In the genomic region with DNA sequence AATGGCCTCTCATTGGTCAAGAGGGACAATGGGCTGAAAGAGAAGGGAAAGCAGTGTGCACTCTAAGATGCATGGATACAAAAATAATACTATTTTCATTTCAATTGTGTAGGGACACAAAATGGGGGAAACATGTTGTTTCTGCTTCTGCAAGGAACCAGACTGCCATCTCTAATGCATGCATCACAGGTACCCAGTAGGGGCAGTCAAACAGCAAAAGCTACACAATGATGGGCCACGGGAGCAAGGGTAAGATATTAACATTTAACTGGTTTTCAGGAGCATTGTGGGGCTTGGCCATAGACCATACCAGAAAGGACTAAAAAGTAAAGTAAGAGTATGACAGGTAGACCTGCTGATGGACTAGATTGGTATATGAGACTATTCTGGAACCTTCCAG, we compare ENCODE assay signal across 15 cellular contexts.
DNase-seq lines count a peak whose midpoint lies in the region; ATAC-seq, FAIRE-seq and TF ChIP-seq lines count a peak whose summit lies in the region.
"Had no signal": no experiment of that assay in that cellular context is flagged by ENCODE, and none has a peak within 500 bp of the region (broad histone marks: within the 10 kb centered on the region; RNA-seq: fewer than 3 reads in every experiment).

No MANE protein-coding gene starts in this region.

- no peak overlapping the region for H2BK120ac ChIP-seq in H9 (ENCODE audit: low read depth, low read length, poor library complexity, severe bottlenecking)
- no peak overlapping the region for H2BK120ac ChIP-seq in H1 (replicated peaks; ENCODE audit: low read depth, low read length)
- H2BK120ac ChIP-seq in mesendoderm (ENCODE audit: low read depth, low read length): no peak overlapping the region

- H2AFZ ChIP-seq in H9 (ENCODE audit: low read length): no peak overlapping the region
- no peak overlapping the region for H2AFZ ChIP-seq in H1 (ENCODE audit: low read length)
- H2AFZ ChIP-seq: GM23248 had no signal

- TF ChIP-seq EP300 in H1 (IDR thresholded peaks at IDR 0.05; ENCODE audit: borderline replicate concordance in 1 of 2, low read depth in 2 of 2, low read length in 2 of 2): no peak

- H3K9me3 ChIP-seq in BLaER1: peaks cover 30% of the 10 kb centered on the region
- no peaks in the 10 kb centered on the region for H3K9me3 ChIP-seq in H9 (ENCODE audit: control insufficient read depth, low read depth, low read length)
- 0 out of 4 replicates have a peak, but pooled peaks cover 0 to 4% of the 10 kb centered on the region in 2 experiments for H3K9me3 ChIP-seq in H1 (ENCODE audit: insufficient read depth in 2 of 2, low read depth in 1 of 2, low read length in 1 of 2)

- peak in 1 of 2 experiments; percentile 35; a peak in 2 of 4 replicates for TF ChIP-seq RAD21 in H1 (IDR thresholded peaks at IDR 0.05 in 1 of 2, conservative IDR thresholded peaks at IDR 0.05 in 1 of 2; ENCODE audit: low read depth in 2 of 2, low read length in 2 of 2)

- H3K9me3 Mint-ChIP-seq in H9: peaks cover 16 to 22% of the 10 kb centered on the region in 2 experiments

- H2BK5ac ChIP-seq in H9 (ENCODE audit: insufficient read length, low read length) (no peak overlapping the region), H1 (ENCODE audit: low read depth, low read length) (no peak overlapping the region), mesendoderm (ENCODE audit: low read length) (no peak overlapping the region)

- H3K4ac ChIP-seq in H9 (ENCODE audit: low read depth, low read length): no peak overlapping the region
- no peak overlapping the region for H3K4ac ChIP-seq in H1 (replicated peaks; ENCODE audit: insufficient read length, low read depth, low read length)
- H3K4ac ChIP-seq in mesendoderm (ENCODE audit: low read depth, low read length): no peak overlapping the region

- no peak overlapping the region for H3K14ac ChIP-seq in H9 (ENCODE audit: insufficient read depth, low read length)
- H3K14ac ChIP-seq in H1 (ENCODE audit: insufficient read length): no peak overlapping the region

- H4K5ac ChIP-seq in H9 (ENCODE audit: insufficient read length, low read depth, low read length) (no peak overlapping the region), H1 (ENCODE audit: insufficient read length, low read depth, low read length) (no peak overlapping the region), mesendoderm (ENCODE audit: low read length) (no peak overlapping the region)

- H2BK15ac ChIP-seq in H9 (ENCODE audit: low read depth, low read length) (no peak overlapping the region), H1 (ENCODE audit: low read length) (no peak overlapping the region), mesendoderm (replicated peaks; ENCODE audit: low read depth) (no peak overlapping the region)

- H3K18ac ChIP-seq in H9 (ENCODE audit: insufficient read length, low read depth, low read length) (no peak overlapping the region), H1 (ENCODE audit: extremely low read depth, low read length) (no peak overlapping the region), mesendoderm (ENCODE audit: low read length) (no peak overlapping the region)

- H3K27me3 ChIP-seq in BLaER1 (no peaks in the 10 kb centered on the region), H9 (ENCODE audit: insufficient read depth, low read length) (no peaks in the 10 kb centered on the region), H1 (replicated peaks in 1 of 4; ENCODE audit: control insufficient read depth in 3 of 4, extremely low read depth in 1 of 4, insufficient read depth in 3 of 4, low read length in 3 of 4) (no peaks in the 10 kb centered on the region), mesendoderm (ENCODE audit: insufficient read depth, low read length, poor library complexity) (no peaks in the 10 kb centered on the region)
- H3K27me3 ChIP-seq: BLaER1 treated with 17β-estradiol and CSF1 and Interleukin-3, amounts not matched to agents 10 nM and 100 nM had no signal

- H2AK5ac ChIP-seq in H9 (ENCODE audit: insufficient read length, low read length): no peak overlapping the region
- no peak overlapping the region for H2AK5ac ChIP-seq in H1 (ENCODE audit: low read depth, low read length)
- H2AK5ac ChIP-seq in mesendoderm (ENCODE audit: low read length): no peak overlapping the region

- no peaks in the 10 kb centered on the region for H3K36me3 ChIP-seq in BLaER1
- H3K36me3 ChIP-seq in H1 (ENCODE audit: control insufficient read depth in 2 of 4, insufficient read depth in 4 of 4, low read length in 3 of 4): no peaks in the 10 kb centered on the region
- H3K36me3 ChIP-seq in mesendoderm (ENCODE audit: control insufficient read depth, insufficient read depth, low read length): no peaks in the 10 kb centered on the region
- H3K36me3 ChIP-seq: BLaER1 treated with 17β-estradiol and CSF1 and Interleukin-3, amounts not matched to agents 10 nM and 100 nM had no signal

- TF ChIP-seq CTCF in H9 (conservative IDR thresholded peaks at IDR 0.05): peak; percentile 48
- TF ChIP-seq CTCF in H1 (IDR thresholded peaks at IDR 0.05; ENCODE audit: control extremely low read depth in 1 of 3, insufficient read depth in 1 of 3, low read depth in 1 of 3, low read length in 3 of 3): peak in 2 of 3 experiments; percentile 20 to 38; a peak in 2 of 4 replicates

- H3K23ac ChIP-seq in H9 (ENCODE audit: insufficient read length, low read depth, low read length) (no peak overlapping the region), H1 (ENCODE audit: insufficient read length) (no peak overlapping the region), mesendoderm (ENCODE audit: low read length) (no peak overlapping the region)

- H3K4me1 Mint-ChIP-seq in H9: 0 out of 4 replicates have a peak, but pooled peaks cover 0 to 3% of the 10 kb centered on the region in 2 experiments

- no CpG with 5 or more reads among the region's 1 CpG for whole genome bisulfite sequencing in H9 (ENCODE audit: extremely low coverage, insufficient read length, low lambda C conversion rate)
- 77% methylated on average over 1 of the region's 1 CpG; no CpG with 5 or more reads in 1 of the 2 experiments for WGBS in H1 (ENCODE audit: extremely low coverage in 1 of 2, insufficient coverage in 1 of 2, insufficient read length in 1 of 2, insufficient replicate concordance in 2 of 2, low coverage in 1 of 2, low lambda C conversion rate in 2 of 2, missing lambda C conversion rate in 1 of 2), 2 experiments
- WGBS in mesendoderm (ENCODE audit: extremely low coverage, insufficient coverage, low lambda C conversion rate): no CpG with 5 or more reads among the region's 1 CpG

- POLR2A ChIA-PET in H1 (lab: Charles Lee; ENCODE audit: partially characterized antibody): no interaction called here

- peak overlapping the region; percentile 8; the same call in 1 of the 2 replicates for H3K27ac ChIP-seq in BLaER1
- H3K27ac ChIP-seq in H9 (ENCODE audit: insufficient read length, low read depth, low read length): no peak overlapping the region
- H3K27ac ChIP-seq in H1 (ENCODE audit: low read depth, low read length): no peak overlapping the region
- H3K27ac ChIP-seq in mesendoderm (ENCODE audit: low read depth, low read length): no peak overlapping the region
- H3K27ac ChIP-seq: BLaER1 treated with 17β-estradiol and CSF1 and Interleukin-3, amounts not matched to agents 10 nM and 100 nM; GM23248 had no signal

- no peak overlapping the region for H2BK12ac ChIP-seq in H9 (ENCODE audit: insufficient read length, low read depth, low read length)
- H2BK12ac ChIP-seq in H1 (ENCODE audit: low read depth, low read length): no peak overlapping the region

- H3K4me2 ChIP-seq in BLaER1 (peak overlapping the region; percentile 54; the same call in 1 of the 2 replicates), H9 (ENCODE audit: insufficient read depth, insufficient read length, low read length) (no peak overlapping the region), H1 (ENCODE audit: insufficient read depth in 1 of 2, low read depth in 2 of 2, low read length in 2 of 2) (no peak overlapping the region), mesendoderm (ENCODE audit: low read length) (no peak overlapping the region)

- H3K9ac ChIP-seq in BLaER1 (no peak overlapping the region), H9 (ENCODE audit: extremely low read depth, insufficient read length, low read length) (no peak overlapping the region), H1 (replicated peaks in 1 of 4; ENCODE audit: extremely low read depth in 1 of 4, low read depth in 3 of 4, low read length in 3 of 4) (no peak overlapping the region), mesendoderm (ENCODE audit: low read length) (no peak overlapping the region)
- H3K9ac ChIP-seq: BLaER1 treated with 17β-estradiol and CSF1 and Interleukin-3, amounts not matched to agents 10 nM and 100 nM; GM23248 had no signal

- H3K79me1 ChIP-seq in H9 (ENCODE audit: insufficient read depth, low read depth, low read length, poor library complexity, severe bottlenecking): no peaks in the 10 kb centered on the region
- H3K79me1 ChIP-seq in H1 (ENCODE audit: low read depth, low read length): no peaks in the 10 kb centered on the region
- H3K79me1 ChIP-seq in mesendoderm (ENCODE audit: low read length): no peaks in the 10 kb centered on the region

- no peak overlapping the region for H3K4me3 ChIP-seq in BLaER1
- H3K4me3 ChIP-seq in H1 (ENCODE audit: extremely low read depth in 1 of 4, insufficient read depth in 2 of 4, low read depth in 3 of 4, low read length in 4 of 4): no peak overlapping the region
- H3K4me3 ChIP-seq in mesendoderm (ENCODE audit: low read length): no peak overlapping the region
- H3K4me3 ChIP-seq: GM23248 had no signal

- no peak overlapping the region for H3T11ph ChIP-seq in H9 (ENCODE audit: low read length)

- H2BK20ac ChIP-seq in H9 (ENCODE audit: low read depth, low read length, poor library complexity, severe bottlenecking): no peak overlapping the region
- no peak overlapping the region for H2BK20ac ChIP-seq in H1 (ENCODE audit: low read length)

- H3K79me2 ChIP-seq in H9 (ENCODE audit: insufficient read depth, low read length) (no peaks in the 10 kb centered on the region), H1 (ENCODE audit: control insufficient read depth in 1 of 2, insufficient read depth in 2 of 2, low read length in 2 of 2) (no peaks in the 10 kb centered on the region), mesendoderm (ENCODE audit: control insufficient read depth, insufficient read depth, low read length) (no peaks in the 10 kb centered on the region)

- H3K23me2 ChIP-seq in H9 (ENCODE audit: insufficient read length, low read depth, low read length, poor library complexity, severe bottlenecking): no peaks in the 10 kb centered on the region
- no peaks in the 10 kb centered on the region for H3K23me2 ChIP-seq in H1 (ENCODE audit: low read depth, low read length)

- CTCF ChIA-PET in H1 (lab: Charles Lee; ENCODE audit: partially characterized antibody): interaction anchor here (0.6 to 1.9 kb wide), 5 partner anchors 9 to 83 kb away, joined by 3 to 5 read pairs (median 3); no protein-coding TSS in a partner anchor

- no peak for FAIRE-seq in H1 (lab: Jason Lieb, UNC)

- H3K27ac Mint-ChIP-seq in H9: no peak overlapping the region
- H3K27ac Mint-ChIP-seq: CD4-positive, alpha-beta T cell had no signal

- peaks cover 18% of the 10 kb centered on the region for H3K4me1 ChIP-seq in BLaER1
- no peaks in the 10 kb centered on the region for H3K4me1 ChIP-seq in H9 (ENCODE audit: insufficient read depth, low read length)
- no peaks in the 10 kb centered on the region for H3K4me1 ChIP-seq in H1 (replicated peaks in 1 of 4; ENCODE audit: control insufficient read depth in 3 of 4, insufficient read depth in 4 of 4, low read length in 3 of 4)
- no peaks in the 10 kb centered on the region for H3K4me1 ChIP-seq in mesendoderm (ENCODE audit: control insufficient read depth, low read depth, low read length)

- H3K27me3 Mint-ChIP-seq in H9 (ENCODE audit: low read depth): no peaks in the 10 kb centered on the region; the same call in 1 of the 2 replicates
- H3K27me3 Mint-ChIP-seq: CD4-positive, alpha-beta T cell had no signal

- H4K91ac ChIP-seq in H9 (ENCODE audit: insufficient read length, low read depth, low read length) (no peak overlapping the region), H1 (replicated peaks; ENCODE audit: insufficient read length, low read length) (no peak overlapping the region)

- H3K56ac ChIP-seq in H9 (ENCODE audit: insufficient read length, low read depth, low read length): no peak overlapping the region
- H3K56ac ChIP-seq in H1 (replicated peaks; ENCODE audit: insufficient read length, low read depth, low read length): no peak overlapping the region
- no peak overlapping the region for H3K56ac ChIP-seq in mesendoderm (ENCODE audit: low read length)

- TF ChIP-seq POLR2A in H1 (IDR thresholded peaks at IDR 0.05; ENCODE audit: control extremely low read depth in 1 of 2, low read depth in 2 of 2, low read length in 2 of 2): no peak

- H4K20me1 ChIP-seq in BLaER1 (no peaks in the 10 kb centered on the region), H9 (ENCODE audit: control insufficient read depth, insufficient read depth, insufficient read length) (no peaks in the 10 kb centered on the region), H1 (replicated peaks in 1 of 2; ENCODE audit: control insufficient read depth in 1 of 2, insufficient read depth in 2 of 2, low read length in 2 of 2) (no peaks in the 10 kb centered on the region)
- H4K20me1 ChIP-seq: BLaER1 treated with 17β-estradiol and CSF1 and Interleukin-3, amounts not matched to agents 10 nM and 100 nM had no signal

- no peak overlapping the region for H4K8ac ChIP-seq in H9 (replicated peaks; ENCODE audit: insufficient read length, low read depth, low read length)
- no peak overlapping the region for H4K8ac ChIP-seq in H1 (ENCODE audit: extremely low read depth, insufficient read depth, low read length)
- no peak overlapping the region for H4K8ac ChIP-seq in mesendoderm (ENCODE audit: low read depth, low read length)

- DNase-seq in H9 (no peak), H1 (ENCODE audit: low read depth in 1 of 2, low spot score in 2 of 2) (no peak), mesendoderm (peak; percentile 8), A172 (ENCODE audit: low spot score) (no peak)
- no peak for DNase-seq in activated CD4-positive, alpha-beta T cell treated with anti-CD3 and anti-CD28 coated beads, Interleukin-2, amount 50 U/mL, for 48 hours
- DNase-seq: Calu3; CD4-positive, alpha-beta T cell; DMS 273 treated with DMSO at 0.1 percent for 48 hours; GM23248; HCEC 1CT; IMR-90; KBM-7 had no signal

- peaks cover 3 to 19% (median 12%) of the 10 kb centered on the region in 3 experiments; a peak in 6 of 7 replicates for H3K36me3 Mint-ChIP-seq in H9 (ENCODE audit: insufficient read depth in 1 of 3, low read depth in 3 of 3)

- H3K4me3 Mint-ChIP-seq in H9: no peak overlapping the region
- H3K4me3 Mint-ChIP-seq: CD4-positive, alpha-beta T cell had no signal

- no peak for ATAC-seq in GM21360 (IDR thresholded peaks at IDR 0.05; ENCODE audit: unreplicated experiment)
